In genomic region chr1:188237573-188238353, GRCh38 we compare ENCODE assay signal across 15 cellular contexts.
DNase-seq lines count a peak whose midpoint lies in the region; ATAC-seq and TF ChIP-seq lines count a peak whose summit lies in the region.
"Had no signal": no experiment of that assay in that cellular context is flagged by ENCODE, and none has a peak within 500 bp of the region (broad histone marks: within the 10 kb centered on the region; RNA-seq: fewer than 3 reads in every experiment).

No MANE protein-coding gene starts in this region.

- no peak overlapping the region for H3K27ac ChIP-seq in left lung
- H3K27ac ChIP-seq: gastrocnemius medialis had no signal

- intact Hi-C loops in left lung (cut with DNase I): no loop called here

- H3K4me3 ChIP-seq in MG63 (no peak overlapping the region), astrocyte of the spinal cord (ENCODE audit: low read depth, low read length) (no peak overlapping the region), left lung (no peak overlapping the region)
- H3K4me3 ChIP-seq: gastrocnemius medialis had no signal

- H3K36me3 ChIP-seq in MG63 (no peaks in the 10 kb centered on the region), left lung (no peaks in the 10 kb centered on the region)
- H3K36me3 ChIP-seq: gastrocnemius medialis had no signal

- H3K9me3 ChIP-seq in MG63 (no peaks in the 10 kb centered on the region), left lung (no peaks in the 10 kb centered on the region)
- H3K9me3 ChIP-seq: gastrocnemius medialis had no signal

- no peaks in the 10 kb centered on the region for H3K4me1 ChIP-seq in left lung
- H3K4me1 ChIP-seq: gastrocnemius medialis had no signal

- no peak for ATAC-seq in left lung
- ATAC-seq: gastrocnemius medialis had no signal

- in situ Hi-C loops in astrocyte of the spinal cord (cut with HindIII; ENCODE audit: low sequenced_read_pairs) (no loop called here), GM13977 (cut with MboI; ENCODE audit: low pct_unique_long_range_greater_than_20kb, low sequenced_read_pairs, unreplicated experiment) (no loop called here), KBM-7 (cut with MboI; ENCODE audit: low pct_unique_long_range_greater_than_20kb, low sequenced_read_pairs) (no loop called here)

- TF ChIP-seq CTCF in astrocyte of the spinal cord (IDR thresholded peaks at IDR 0.05; ENCODE audit: low read depth, low read length): no peak
- TF ChIP-seq CTCF in GM13977 (IDR thresholded peaks at IDR 0.05; ENCODE audit: extremely low read depth, insufficient read depth, missing control alignments): no peak
- TF ChIP-seq CTCF in left lung (IDR thresholded peaks at IDR 0.05): no peak

- DNase-seq in Daoy (ENCODE audit: low read depth) (peak; percentile 2), MG63 (peak; percentile 1), astrocyte of the spinal cord (ENCODE audit: low read depth, low spot score) (peak; percentile 34), iris pigment epithelial cell (ENCODE audit: low read depth) (peak; percentile 62), GM13977 (ENCODE audit: low spot score) (no peak), KBM-7 (no peak), NAMALWA (ENCODE audit: low spot score) (no peak), left lung (no peak)
- DNase-seq: activated CD4-positive, alpha-beta T cell treated with anti-CD3 and anti-CD28 coated beads, Interleukin-2, amount 50 U/mL, for 1 hour; activated T-cell treated with anti-CD3 and anti-CD28 coated beads, Interleukin-2, amount 50 U/mL, for 48 hours; amygdala; gastrocnemius medialis; NCI-H69; substantia nigra; T1000 had no signal

- H3K27me3 ChIP-seq in MG63 (no peaks in the 10 kb centered on the region), left lung (no peaks in the 10 kb centered on the region)
- H3K27me3 ChIP-seq: gastrocnemius medialis had no signal

Comparison
In these comparisons a context has a peak if more than half of its experiments do, and no peak if none do; other contexts are left out.
1. DNase-seq: peak in Daoy (single experiment), MG63 (single experiment), astrocyte of the spinal cord (single experiment) and iris pigment epithelial cell (single experiment); none in GM13977 (single experiment), KBM-7 (single experiment), NAMALWA (single experiment) and left lung (0 of 2).